ENCODE assay signal across 8 cellular contexts in genomic region chr11:63838150-63838681, GRCh38. TPM values are rescaled to one million over a fixed set of nuclear protein-coding genes. Genes with fewer than 3 reads are reported as not detected.
DNase-seq lines count a peak whose midpoint lies in the region; ATAC-seq and TF ChIP-seq lines count a peak whose summit lies in the region.

No MANE protein-coding gene starts in this region.

- peak overlapping the region; percentile 38 for H3K27ac ChIP-seq in HL-60 (replicated peaks)
- peak overlapping the region; percentile 66 for H3K27ac ChIP-seq in muscle layer of colon (ENCODE audit: low read depth, low read length)

- H3K36me3 ChIP-seq in BE2C (no peaks in the 10 kb centered on the region), muscle layer of colon (ENCODE audit: insufficient read depth, low read length) (peaks cover 20% of the 10 kb centered on the region)

- H3K9me3 ChIP-seq in BE2C: no peaks in the 10 kb centered on the region
- no peaks in the 10 kb centered on the region for H3K9me3 ChIP-seq in muscle layer of colon (ENCODE audit: low read length)

- 0 out of 2 replicates have a peak, but pooled peaks cover 2% of the 10 kb centered on the region for H3K4me1 ChIP-seq in BE2C
- peaks cover 39% of the 10 kb centered on the region for H3K4me1 ChIP-seq in muscle layer of colon (ENCODE audit: insufficient read depth, low read length)

- ATAC-seq in central memory CD8-positive, alpha-beta T cell (replicated peaks; ENCODE audit: extremely low read depth, poor library complexity, severe bottlenecking): no peak

- H3K9me3 Mint-ChIP-seq in central memory CD8-positive, alpha-beta T cell: no peaks in the 10 kb centered on the region

- H3K9ac ChIP-seq in muscle layer of colon (ENCODE audit: low read length): peak overlapping the region; percentile 1

- no peak for TF ChIP-seq CTCF in BE2C (IDR thresholded peaks at IDR 0.05; ENCODE audit: low read depth, low read length)
- TF ChIP-seq CTCF in HL-60 (IDR thresholded peaks at IDR 0.05; ENCODE audit: insufficient read depth, low read length): no peak

- H3K4me3 ChIP-seq in BE2C (ENCODE audit: low read depth, low read length): peak overlapping the region; percentile 42
- H3K4me3 ChIP-seq in HL-60 (replicated peaks; ENCODE audit: insufficient read depth, low read length): peak overlapping the region; percentile 33
- peak overlapping the region; percentile 7 to 28 for H3K4me3 ChIP-seq in muscle layer of colon (ENCODE audit: low read depth in 1 of 2, low read length in 2 of 2)

- H3K27me3 ChIP-seq in BE2C (no peaks in the 10 kb centered on the region), HL-60 (ENCODE audit: insufficient read depth, poor library complexity, severe bottlenecking) (no peaks in the 10 kb centered on the region), muscle layer of colon (ENCODE audit: control insufficient read depth in 1 of 2, insufficient read depth in 2 of 2, low read length in 2 of 2) (no peaks in the 10 kb centered on the region)

- no peaks in the 10 kb centered on the region for H3K27me3 Mint-ChIP-seq in central memory CD8-positive, alpha-beta T cell

- DNase-seq in BE2C (no peak), HL-60 (ENCODE audit: low read depth in 1 of 2, low spot score in 1 of 2) (no peak), NCI-H510A (lab: John Stamatoyannopoulos, UW) (no peak), SHP77 (lab: John Stamatoyannopoulos, UW) (no peak), superior temporal gyrus (ENCODE audit: extremely low spot score) (no peak), cerebellum (ENCODE audit: low spot score) (no peak)
- no peak for DNase-seq in central memory CD8-positive, alpha-beta T cell (ENCODE audit: low spot score in 2 of 2)

- H3K4me3 Mint-ChIP-seq in central memory CD8-positive, alpha-beta T cell: peak overlapping the region; percentile 92

- peaks cover 32% of the 10 kb centered on the region for H3K36me3 Mint-ChIP-seq in central memory CD8-positive, alpha-beta T cell (ENCODE audit: insufficient read depth)

- peak overlapping the region; percentile 77 for H3K27ac Mint-ChIP-seq in central memory CD8-positive, alpha-beta T cell (ENCODE audit: low read depth)

- H3K4me1 Mint-ChIP-seq in central memory CD8-positive, alpha-beta T cell: peaks cover 50% of the 10 kb centered on the region

RNA-seq across cellular contexts. Expression of gene MARK2, which starts 0.7 kb away (rescaled TPM):
- polyA plus RNA-seq in BE2C (2012; ENCODE audit: insufficient read depth, insufficient read length, low read depth): 25.2 TPM
- total RNA-seq in cerebellum: 12.5 TPM

RNA-seq across cellular contexts. Expression of gene SPINDOC, which starts 25.0 kb away (rescaled TPM):
- polyA plus RNA-seq in BE2C (2012; ENCODE audit: insufficient read depth, insufficient read length, low read depth): 53.6 TPM
- 12.2 TPM for total RNA-seq in cerebellum
